20 cellular contexts compared by ENCODE assay signal in genomic region chr18:58378980-58379379, GRCh38.
"Had no signal": no experiment of that assay in that cellular context is flagged by ENCODE, and none has a peak within 500 bp of the region (broad histone marks: within the 10 kb centered on the region; RNA-seq: fewer than 3 reads in every experiment).

No MANE protein-coding gene starts in this region.

- H3K27ac ChIP-seq: coronary artery, heart right ventricle, left lung, neutrophil, suprapubic skin, thyroid gland, upper lobe of left lung, vagina had no signal

- H3K4me3 Mint-ChIP-seq: naive B cell, nephron progenitor cell had no signal

- H3K4me1 ChIP-seq: left lung, suprapubic skin, upper lobe of left lung, vagina had no signal

- H3K9me3 ChIP-seq: heart right ventricle, left lung, neutrophil, suprapubic skin, thyroid gland, upper lobe of left lung, vagina had no signal

- H3K27ac Mint-ChIP-seq: naive B cell had no signal

- H3K27me3 ChIP-seq: dorsolateral prefrontal cortex, heart right ventricle, left lung, neutrophil, suprapubic skin, thyroid gland, upper lobe of left lung, vagina had no signal

- H3K9me3 Mint-ChIP-seq: nephron progenitor cell had no signal

- H3K4me3 ChIP-seq: coronary artery, dorsolateral prefrontal cortex, heart right ventricle, left lung, lung, suprapubic skin, thyroid gland, upper lobe of left lung, vagina had no signal

- DNase-seq: dorsolateral prefrontal cortex; effector CD8-positive, alpha-beta T cell; heart right ventricle; hypothalamus; left lung; mesenchymal stem cell; midbrain; naive B cell; nephron progenitor cell; small intestine; stimulated activated CD4-positive, alpha-beta T cell treated with anti-CD3 and anti-CD28 coated beads, Interleukin-12 subunit alpha, Interleukin-12 subunit beta, amount 100 ng/mL, for 4 hours; stimulated activated naive CD4-positive, alpha-beta T cell treated with Interleukin-2 at 50 U/mL for 16 hours; thyroid gland had no signal

- ATAC-seq: esophagus mucosa, left lung had no signal

- H3K4me1 Mint-ChIP-seq: naive B cell had no signal

- H3K36me3 ChIP-seq: neutrophil, vagina had no signal

- H3K27me3 Mint-ChIP-seq: naive B cell had no signal
